Comparison of ENCODE assay signal across 9 cellular contexts in genomic region chr14:74793506-74794155, GRCh38. TPM values are rescaled to one million over a fixed set of nuclear protein-coding genes. Genes with fewer than 3 reads are reported as not detected.
DNase-seq lines count a peak whose midpoint lies in the region; ATAC-seq, FAIRE-seq and TF ChIP-seq lines count a peak whose summit lies in the region.
"Had no signal": no experiment of that assay in that cellular context is flagged by ENCODE, and none has a peak within 500 bp of the region (broad histone marks: within the 10 kb centered on the region; RNA-seq: fewer than 3 reads in every experiment).

No MANE protein-coding gene starts in this region.

- H3K27ac Mint-ChIP-seq in astrocyte (ENCODE audit: unreplicated experiment) = no peak overlapping the region
- H3K27ac Mint-ChIP-seq in naive B cell = peak overlapping the region; percentile 43 to 98 (median 90)

- CTCF ChIA-PET in IMR-90 (lab: Yijun Ruan, JAX) = interaction anchor here (0.6 to 1.2 kb wide), 4 partner anchors 21 to 168 kb away, joined by 3 to 4 read pairs (median 3); no protein-coding TSS in a partner anchor

- in situ Hi-C loops in IMR-90 (cut with MboI; ENCODE audit: low sequenced_read_pairs) = loop anchor here (10.0 kb wide), 1 partner anchor 289 kb away; no protein-coding TSS in a partner anchor

- H3K79me1 ChIP-seq in IMR-90 (ENCODE audit: low read depth in 1 of 2, low read length in 2 of 2) = peaks cover 45 to 73% of the 10 kb centered on the region in 2 experiments

- no peak overlapping the region for H2BK120ac ChIP-seq in IMR-90 (ENCODE audit: low read depth, low read length)

- H3K4me3 ChIP-seq in IMR-90 (ENCODE audit: insufficient read depth, low read depth, low read length) (no peak overlapping the region), astrocyte (ENCODE audit: insufficient read depth, low read depth, low read length) (no peak overlapping the region)

- H4K91ac ChIP-seq in IMR-90 (ENCODE audit: insufficient read depth, low read depth, low read length) = no peak overlapping the region; the same call in 1 of the 2 replicates

- H3K4me3 Mint-ChIP-seq in astrocyte (ENCODE audit: unreplicated experiment) (no peak overlapping the region), naive B cell (peak overlapping the region; percentile 50 to 91 (median 80))

- no peak for FAIRE-seq in astrocyte (lab: Jason Lieb, UNC)

- H2AK5ac ChIP-seq in IMR-90 (ENCODE audit: low read depth, low read length) = no peak overlapping the region

- no peak overlapping the region for H2BK15ac ChIP-seq in IMR-90 (ENCODE audit: low read depth, low read length)

- H3K9me3 Mint-ChIP-seq in astrocyte (ENCODE audit: unreplicated experiment) (peaks cover 1% of the 10 kb centered on the region), naive B cell (peaks cover 0 to 5% (median 0%) of the 10 kb centered on the region in 7 donors)

- TF ChIP-seq POLR2A in IMR-90 (IDR thresholded peaks at IDR 0.05; ENCODE audit: low read depth, low read length) = no peak

- H3K4me2 ChIP-seq in IMR-90 (ENCODE audit: low read depth, low read length) (peak overlapping the region; percentile 63; the same call in 1 of the 2 replicates), astrocyte (ENCODE audit: low read length) (no peak overlapping the region)

- H3K56ac ChIP-seq in IMR-90 (ENCODE audit: extremely low read depth, insufficient read depth, low read length) = no peak overlapping the region

- H3K9me3 ChIP-seq in IMR-90 (ENCODE audit: control insufficient read depth, insufficient read depth, low read length) (peaks cover 2% of the 10 kb centered on the region; the same call in 1 of the 2 replicates), astrocyte (ENCODE audit: insufficient read depth, low read depth, low read length) (no peaks in the 10 kb centered on the region)

- H4K8ac ChIP-seq in IMR-90 (ENCODE audit: low read depth in 2 of 2, low read length in 2 of 2) = no peak overlapping the region

- TF ChIP-seq CTCF in C4-2B (conservative IDR thresholded peaks at IDR 0.05) (peak; percentile 74), IMR-90 (conservative IDR thresholded peaks at IDR 0.05; ENCODE audit: low read depth, low read length) (peak; percentile 26; the same call in 1 of the 2 replicates), astrocyte (IDR thresholded peaks at IDR 0.05; ENCODE audit: insufficient read depth, low read depth, low read length) (peak; percentile 12)

- H3K27ac ChIP-seq in C4-2B (peak overlapping the region; percentile 66), IMR-90 (ENCODE audit: insufficient read depth, low read length) (no peak overlapping the region), astrocyte (ENCODE audit: low read depth, low read length) (no peak overlapping the region)

- H3K9ac ChIP-seq in IMR-90 (ENCODE audit: low read depth, low read length) (no peak overlapping the region), astrocyte (ENCODE audit: low read length) (no peak overlapping the region)

- H2AFZ ChIP-seq in IMR-90 (replicated peaks; ENCODE audit: low read length, poor library complexity) (no peak overlapping the region), astrocyte (ENCODE audit: low read depth, low read length) (no peak overlapping the region)

- H3K79me2 ChIP-seq in astrocyte (ENCODE audit: insufficient read depth, low read length) = peaks cover 70% of the 10 kb centered on the region

- H2AK9ac ChIP-seq in IMR-90 (replicated peaks; ENCODE audit: low read depth, low read length, poor library complexity) = no peak overlapping the region

- H3K18ac ChIP-seq in IMR-90 (ENCODE audit: low read depth, low read length) = peak overlapping the region; percentile 5; the same call in 1 of the 2 replicates

- H3K4me1 ChIP-seq in IMR-90 (ENCODE audit: control insufficient read depth, insufficient read depth, low read length) (peaks cover 10% of the 10 kb centered on the region), astrocyte (ENCODE audit: insufficient read depth, low read length) (peaks cover 6% of the 10 kb centered on the region)

- H3K23ac ChIP-seq in IMR-90 (ENCODE audit: low read depth, low read length) = peak overlapping the region; percentile 18; the same call in 1 of the 2 replicates

- no peak overlapping the region for H2BK20ac ChIP-seq in IMR-90 (ENCODE audit: low read depth, low read length)

- dilution Hi-C loops in IMR-90 (cut with HindIII; ENCODE audit: low sequenced_read_pairs, unreplicated experiment) = no loop called here

- BruUV-seq in IMR-90 (replicated peaks; lab: Mats Ljungman, UMichigan) = no TSS peak

- H2BK5ac ChIP-seq in IMR-90 (ENCODE audit: low read depth, low read length, poor library complexity, severe bottlenecking) = peak overlapping the region; percentile 89

- no peak for DNase-seq in IMR-90
- DNase-seq in astrocyte (ENCODE audit: low read depth) = no peak
- DNase-seq in naive B cell = no peak
- no peak for DNase-seq in NCI-H1930 (lab: John Stamatoyannopoulos, UW)
- no peak for DNase-seq in activated effector memory CD4-positive, alpha-beta T cell treated with anti-CD3 and anti-CD28 coated beads, Interleukin-2, amount 50 U/mL, for 16 hours
- no peak for DNase-seq in NCI-H187 treated with DMSO at 0.1 percent for 48 hours (lab: John Stamatoyannopoulos, UW)
- DNase-seq: NCI-H1417 had no signal

- H3K4me1 Mint-ChIP-seq in astrocyte (ENCODE audit: low read depth, unreplicated experiment) (peaks cover 9% of the 10 kb centered on the region), naive B cell (peaks cover 46 to 52% (median 47%) of the 10 kb centered on the region in 3 donors)

- TF ChIP-seq RAD21 in IMR-90 (IDR thresholded peaks at IDR 0.05; ENCODE audit: low read length) = no peak

- H3K27me3 ChIP-seq in IMR-90 (ENCODE audit: control insufficient read depth, insufficient read depth, low read length) (no peaks in the 10 kb centered on the region), astrocyte (ENCODE audit: insufficient read depth, low read length) (no peaks in the 10 kb centered on the region)

- H3K9me1 ChIP-seq in IMR-90 (ENCODE audit: insufficient read depth, low read length) = peaks cover 13% of the 10 kb centered on the region

- H4K5ac ChIP-seq in IMR-90 (ENCODE audit: low read depth, low read length) = peak overlapping the region; percentile 20; the same call in 1 of the 2 replicates

- H3K36me3 Mint-ChIP-seq in astrocyte (ENCODE audit: low read depth, unreplicated experiment) (peaks cover 11% of the 10 kb centered on the region), naive B cell (peaks cover 14 to 16% of the 10 kb centered on the region in 2 donors)

- H4K20me1 ChIP-seq in IMR-90 (ENCODE audit: insufficient read depth, low read length) (peaks cover 4% of the 10 kb centered on the region), astrocyte (ENCODE audit: insufficient read depth, low read length) (peaks cover 30% of the 10 kb centered on the region)

- no peak overlapping the region for H3K14ac ChIP-seq in IMR-90 (replicated peaks; ENCODE audit: low read depth, low read length)

- ATAC-seq in IMR-90 (ENCODE audit: low read depth) = no peak
- ATAC-seq in naive B cell (ENCODE audit: low read depth in 2 of 2) = peak in 1 of 2 donors; percentile 23
- no peak for ATAC-seq in HG03457 (IDR thresholded peaks at IDR 0.05; ENCODE audit: unreplicated experiment)

- peak overlapping the region; percentile 3; the same call in 1 of the 2 replicates for H3K4ac ChIP-seq in IMR-90 (ENCODE audit: low read depth, low read length)

- intact Hi-C loops in IMR-90 (cut with micrococcal nuclease) = no loop called here

- WGBS in IMR-90 (ENCODE audit: extremely low coverage in 2 of 2, insufficient read length in 1 of 2), 2 experiments = 80% methylated on average over 1 of the region's 3 CpGs; no CpG with 5 or more reads in 1 of the 2 experiments

- H3K36me3 ChIP-seq in IMR-90 (ENCODE audit: control insufficient read depth, insufficient read depth, low read length) (peaks cover 13% of the 10 kb centered on the region), astrocyte (ENCODE audit: insufficient read depth, low read length) (peaks cover 8% of the 10 kb centered on the region)

- no peaks in the 10 kb centered on the region for H3K27me3 Mint-ChIP-seq in astrocyte (ENCODE audit: low read depth, unreplicated experiment)
- H3K27me3 Mint-ChIP-seq in naive B cell = no peaks in the 10 kb centered on the region

- POLR2A ChIA-PET in IMR-90 (lab: Charles Lee; ENCODE audit: unreplicated experiment) = no interaction called here

TF ChIP-seq in IMR-90, 13 proteins besides CTCF, POLR2A, EP300 and RAD21:
- no peak for TF ChIP-seq FOS (IDR thresholded peaks at IDR 0.05; ENCODE audit: low read depth, low read length)
- no peak for TF ChIP-seq CEBPB (IDR thresholded peaks at IDR 0.05; ENCODE audit: low read depth, low read length)
TF ChIP-seq in IMR-90: peak in this region for 0.

RNA-seq across cellular contexts. Expression of gene YLPM1, which starts 30.5 kb away (rescaled TPM):
- total RNA-seq in IMR-90 (2012; rRNA removed) (8.2 and 16.4 TPM in 2 replicates), astrocyte (49.5 and 49.7 TPM in 2 replicates)
- polyA plus RNA-seq in IMR-90 (2012; rRNA removed) (14.5 and 19.7 TPM in 2 replicates), naive B cell (ENCODE audit: low read depth in 6 of 6) (10 to 100 TPM in 4 of 6 donors, 1 to 10 TPM in 2; 5.4 to 27.1 (median 12.1) TPM)
- polyA plus RNA-seq in IMR-90 (2012; cell fraction: cytosol; rRNA removed) = 5.1 TPM in 2 replicates
- 8.1 and 34.4 TPM in 2 replicates for polyA plus RNA-seq in IMR-90 (2012; cell fraction: nucleus; rRNA removed; ENCODE audit: low replicate concordance)

Comparison
In these comparisons a context has a peak if more than half of its experiments do, and no peak if none do; other contexts are left out.
1. CTCF ChIP-seq: peak in every context shown above with its lines; median percentile 74 in C4-2B; 26 in IMR-90; 12 in astrocyte.